In genomic region chr6:26623339-26623859, GRCh38 we compare ENCODE assay signal across 23 cellular contexts.
"Had no signal": no experiment of that assay in that cellular context is flagged by ENCODE, and none has a peak within 500 bp of the region (broad histone marks: within the 10 kb centered on the region; RNA-seq: fewer than 3 reads in every experiment).

No MANE protein-coding gene starts in this region.

- DNase-seq: dermis blood vessel endothelial cell; dorsolateral prefrontal cortex; effector CD4-positive, alpha-beta T cell; effector memory CD4-positive, alpha-beta T cell; foreskin keratinocyte; gastrocnemius medialis; glutamatergic neuron; head of caudate nucleus; heart right ventricle; hippocampal formation; left cardiac atrium; left lung; left ventricle myocardium superior; lower lobe of right lung; mesenchymal stem cell; mucosa of descending colon; naive B cell had no signal

- FAIRE-seq: colon, endothelial cell of umbilical vein, islet of Langerhans, keratinocyte had no signal

- H3K36me3 ChIP-seq: esophagus muscularis mucosa, gastrocnemius medialis, heart right ventricle, left lung, lower lobe of right lung had no signal

- H3K9me3 ChIP-seq: esophagus muscularis mucosa, gastrocnemius medialis, lower lobe of right lung, mucosa of descending colon had no signal

- ATAC-seq: foreskin keratinocyte, gastrocnemius medialis, heart right ventricle, left cardiac atrium, left lung, left ventricle myocardium superior, lower lobe of right lung, mucosa of descending colon had no signal

- H3K4me3 ChIP-seq: coronary artery, dorsolateral prefrontal cortex, esophagus muscularis mucosa, gastrocnemius medialis, heart right ventricle, left lung, lower lobe of right lung, mucosa of descending colon had no signal

- H3K4me1 ChIP-seq: esophagus muscularis mucosa, foreskin keratinocyte, gastrocnemius medialis, heart right ventricle, left lung, lower lobe of right lung had no signal

- H3K27ac ChIP-seq: coronary artery, dorsolateral prefrontal cortex, esophagus muscularis mucosa, foreskin keratinocyte, gastrocnemius medialis, heart right ventricle, left lung, lower lobe of right lung had no signal

- H3K27me3 ChIP-seq: dorsolateral prefrontal cortex, foreskin keratinocyte had no signal
